In the genomic region with DNA sequence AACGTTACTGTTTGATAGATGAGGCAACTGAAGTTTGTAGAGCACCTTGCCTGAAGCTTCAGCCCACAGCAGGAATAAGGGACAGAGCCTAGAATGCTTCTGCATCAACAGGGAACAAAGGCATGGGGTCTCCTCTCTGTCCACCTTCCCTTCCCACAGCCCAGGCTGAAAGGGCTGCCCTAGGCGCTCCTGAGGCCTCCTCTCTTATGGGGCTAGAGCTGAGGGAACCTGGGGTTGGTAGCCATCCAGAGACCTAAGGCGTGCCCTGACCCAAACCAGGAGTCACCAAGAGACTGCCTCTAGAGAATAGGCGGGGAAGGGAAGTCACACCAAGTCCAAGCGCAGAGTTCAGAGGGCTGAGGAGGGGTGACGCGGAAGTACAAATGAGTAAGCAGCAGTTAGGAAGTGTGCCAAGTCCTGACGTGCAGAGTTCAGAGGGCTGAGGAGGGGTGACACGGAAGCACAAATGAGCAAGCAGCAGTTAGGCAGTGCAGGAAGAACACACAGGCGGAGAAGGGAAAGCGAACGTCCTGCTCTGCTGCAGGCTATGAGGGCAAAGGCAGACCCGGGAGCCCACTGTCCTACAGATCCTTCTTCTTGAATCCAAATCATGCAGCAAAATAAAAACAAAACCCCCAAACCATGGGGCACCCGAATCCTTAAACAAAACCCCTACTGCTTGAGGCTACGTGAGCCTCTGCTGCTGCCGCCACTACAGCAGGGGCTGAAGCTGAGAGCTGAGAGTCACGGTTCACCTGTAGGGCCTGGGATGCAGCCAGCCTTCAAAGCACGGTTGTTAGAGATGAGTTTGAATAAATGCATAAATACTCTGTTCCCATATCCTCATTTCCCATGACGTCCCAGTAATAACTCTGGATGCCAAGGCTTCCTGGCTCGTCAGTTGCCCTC, we compare ENCODE assay signal across 7 cellular contexts. TPM values are rescaled to one million over a fixed set of nuclear protein-coding genes. Genes with fewer than 3 reads are reported as not detected.
DNase-seq lines count a peak whose midpoint lies in the region; ATAC-seq and TF ChIP-seq lines count a peak whose summit lies in the region.

No MANE protein-coding gene starts in this region.

- peak; percentile 30 to 59 for TF ChIP-seq POLR2A in gastrocnemius medialis (IDR thresholded peaks at IDR 0.05)

- H3K9me3 ChIP-seq in left ventricle myocardium inferior (replicated peaks) (no peaks in the 10 kb centered on the region), gastrocnemius medialis (no peaks in the 10 kb centered on the region)

- DNase-seq in SKM-1 (lab: John Stamatoyannopoulos, UW; ENCODE audit: unreplicated experiment), result peak; percentile 99
- DNase-seq in activated naive CD8-positive, alpha-beta T cell treated with anti-CD3 and anti-CD28 coated beads, Interleukin-2, amount 10 ng/mL, durations not matched to agents 7 days and 5 days, result peak; percentile 74
- DNase-seq in left ventricle myocardium inferior, result peak; percentile 88
- peak; percentile 69 to 80 for DNase-seq in gastrocnemius medialis
- no peak for DNase-seq in SK-N-DZ (ENCODE audit: low spot score)

- peaks cover 26% of the 10 kb centered on the region for H3K4me1 Mint-ChIP-seq in activated naive CD8-positive, alpha-beta T cell treated with anti-CD3 and anti-CD28 coated beads, Interleukin-2, amount 10 ng/mL, durations not matched to agents 7 days and 5 days

- H3K27ac ChIP-seq in left ventricle myocardium inferior (replicated peaks) (peak overlapping the region; percentile 94), gastrocnemius medialis (peak overlapping the region; percentile 63 to 98 (median 74))

- H3K36me3 Mint-ChIP-seq in activated naive CD8-positive, alpha-beta T cell treated with anti-CD3 and anti-CD28 coated beads, Interleukin-2, amount 10 ng/mL, durations not matched to agents 7 days and 5 days, result no peaks in the 10 kb centered on the region

- intact Hi-C loops in left ventricle myocardium inferior (cut with micrococcal nuclease) (no loop called here), gastrocnemius medialis (cut with DNase I; ENCODE audit: low total_unique reads) (no loop called here)

- POLR2A ChIA-PET in activated naive CD8-positive, alpha-beta T cell treated with anti-CD3 and anti-CD28 coated beads, Interleukin-2, amount 10 ng/mL, durations not matched to agents 7 days and 5 days (lab: Charles Lee), result interaction anchor here (1.3 to 6.2 kb wide), 4 partner anchors 11 to 189 kb away, joined by 3 to 88 read pairs (median 6); partner anchors contain the start of gene ANKRD11

- H3K27me3 ChIP-seq in left ventricle myocardium inferior (ENCODE audit: low read depth), result no peaks in the 10 kb centered on the region
- no peaks in the 10 kb centered on the region for H3K27me3 ChIP-seq in gastrocnemius medialis

- no peak for TF ChIP-seq CTCF in left ventricle myocardium inferior (IDR thresholded peaks at IDR 0.05; ENCODE audit: borderline replicate concordance)
- no peak for TF ChIP-seq CTCF in gastrocnemius medialis (IDR thresholded peaks at IDR 0.05 in 4 of 5, conservative IDR thresholded peaks at IDR 0.05 in 1 of 5)

- H3K36me3 ChIP-seq in left ventricle myocardium inferior, result peaks cover under 1% of the 10 kb centered on the region
- peaks cover 0 to 4% of the 10 kb centered on the region in 2 donors for H3K36me3 ChIP-seq in gastrocnemius medialis

- peak overlapping the region; percentile 87 for H3K4me3 Mint-ChIP-seq in activated naive CD8-positive, alpha-beta T cell treated with anti-CD3 and anti-CD28 coated beads, Interleukin-2, amount 10 ng/mL, durations not matched to agents 7 days and 5 days

- in situ Hi-C loops in gastrocnemius medialis (cut with MboI; ENCODE audit: low sequenced_read_pairs in 4 of 4), result loop anchor here in 3 of 4 donors (10.0 to 25.0 kb wide), 3 partner anchors 168 to 268 kb away; no protein-coding TSS in a partner anchor

- H3K27ac Mint-ChIP-seq in activated naive CD8-positive, alpha-beta T cell treated with anti-CD3 and anti-CD28 coated beads, Interleukin-2, amount 10 ng/mL, durations not matched to agents 7 days and 5 days, result peak overlapping the region; percentile 95

- ATAC-seq in GM18868 (IDR thresholded peaks at IDR 0.05; ENCODE audit: unreplicated experiment) (peak; percentile 50), HG03432 (IDR thresholded peaks at IDR 0.05; ENCODE audit: unreplicated experiment) (peak; percentile 33), gastrocnemius medialis (peak; percentile 20 to 26)
- ATAC-seq in activated naive CD8-positive, alpha-beta T cell treated with anti-CD3 and anti-CD28 coated beads, Interleukin-2, amount 10 ng/mL, durations not matched to agents 7 days and 5 days (ENCODE audit: low read depth), result peak; percentile 62

- H3K27me3 Mint-ChIP-seq in activated naive CD8-positive, alpha-beta T cell treated with anti-CD3 and anti-CD28 coated beads, Interleukin-2, amount 10 ng/mL, durations not matched to agents 7 days and 5 days, result no peaks in the 10 kb centered on the region

- no peaks in the 10 kb centered on the region for H3K9me3 Mint-ChIP-seq in activated naive CD8-positive, alpha-beta T cell treated with anti-CD3 and anti-CD28 coated beads, Interleukin-2, amount 10 ng/mL, durations not matched to agents 7 days and 5 days

- H3K4me1 ChIP-seq in left ventricle myocardium inferior (peaks cover 67% of the 10 kb centered on the region), gastrocnemius medialis (peaks cover 26 to 31% of the 10 kb centered on the region in 2 donors)

- H3K4me3 ChIP-seq in left ventricle myocardium inferior (peak overlapping the region; percentile 98), gastrocnemius medialis (peak overlapping the region in 1 of 4 donors; percentile 24)

RNA-seq across cellular contexts. Expression of gene SPG7, which starts 2.7 kb away (rescaled TPM):
- total RNA-seq in activated naive CD8-positive, alpha-beta T cell treated with anti-CD3 and anti-CD28 coated beads, Interleukin-2, amount 10 ng/mL, durations not matched to agents 7 days and 5 days, result 100 to 1,000 TPM; 112 to 113 TPM
- total RNA-seq in left ventricle myocardium inferior (104 TPM), gastrocnemius medialis (100 to 1,000 TPM in 2 of 4 donors, 10 to 100 TPM in 2; 67.7 to 117 (median 100.0) TPM)
- polyA plus RNA-seq in SK-N-DZ (2014; cell fraction: cytosol; rRNA removed), result 297 and 335 TPM in 2 replicates
- 713 and 807 TPM in 2 replicates for polyA plus RNA-seq in SK-N-DZ (2014; cell fraction: nucleus; rRNA removed)

RNA-seq across cellular contexts. Expression of gene ANKRD11, which starts 15.1 kb away (rescaled TPM):
- total RNA-seq in activated naive CD8-positive, alpha-beta T cell treated with anti-CD3 and anti-CD28 coated beads, Interleukin-2, amount 10 ng/mL, durations not matched to agents 7 days and 5 days, result 100 to 1,000 TPM; 213 to 217 TPM
- 63.8 TPM for total RNA-seq in left ventricle myocardium inferior
- total RNA-seq in gastrocnemius medialis, result 10 to 100 TPM; 26.0 to 77.0 (median 55.0) TPM
- polyA plus RNA-seq in SK-N-DZ (2014; cell fraction: cytosol; rRNA removed), result 47.7 and 51.2 TPM in 2 replicates
- polyA plus RNA-seq in SK-N-DZ (2014; cell fraction: nucleus; rRNA removed), result 95.8 and 176 TPM in 2 replicates

RNA-seq across cellular contexts. Expression of gene RPL13, which starts 55.0 kb away (rescaled TPM):
- total RNA-seq in activated naive CD8-positive, alpha-beta T cell treated with anti-CD3 and anti-CD28 coated beads, Interleukin-2, amount 10 ng/mL, durations not matched to agents 7 days and 5 days, result 1,000 to 10,000 TPM; 2,631 to 2,711 TPM
- total RNA-seq in left ventricle myocardium inferior, result 1,030 TPM
- total RNA-seq in gastrocnemius medialis, result 1,000 to 10,000 TPM; 4,295 to 5,889 (median 4,806) TPM
- polyA plus RNA-seq in SK-N-DZ (2014; cell fraction: cytosol; rRNA removed), result 15,157 and 26,083 TPM in 2 replicates
- polyA plus RNA-seq in SK-N-DZ (2014; cell fraction: nucleus; rRNA removed), result 6,437 and 7,526 TPM in 2 replicates
